1 cellular context compared by ENCODE assay signal in the genomic region with DNA sequence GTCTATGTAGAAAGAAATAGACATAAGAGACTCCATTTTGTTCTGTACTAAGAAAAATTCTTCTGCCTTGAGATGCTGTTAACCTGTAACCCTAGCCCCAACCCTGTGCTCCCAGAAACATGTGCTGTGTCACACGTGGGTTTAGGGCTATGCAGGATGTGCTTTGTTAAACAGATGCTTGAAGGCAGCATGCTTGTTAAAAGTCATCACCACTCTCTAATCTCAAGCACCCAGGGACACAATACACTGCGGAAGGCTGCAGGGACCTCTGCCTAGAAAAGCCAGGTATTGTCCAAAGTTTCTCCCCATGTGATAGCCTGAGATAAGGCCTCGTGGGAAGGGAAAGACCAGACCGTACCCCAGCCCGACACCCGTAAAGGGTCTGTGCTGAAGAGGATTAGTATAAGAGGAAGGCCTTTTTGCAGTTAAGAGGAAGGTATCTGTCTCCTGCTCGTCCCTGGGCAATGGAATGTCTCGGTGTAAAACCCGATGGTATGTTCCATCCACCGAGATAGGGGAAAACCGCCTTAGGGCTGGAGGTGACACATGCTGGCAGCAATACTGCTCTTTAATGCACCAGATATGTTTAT.
TF ChIP-seq lines count a peak whose summit lies in the region.

No MANE protein-coding gene starts in this region.

TF ChIP-seq in HepG2, 621 proteins besides CTCF, POLR2A, EP300 and RAD21:
- TF ChIP-seq, protein P1, sequence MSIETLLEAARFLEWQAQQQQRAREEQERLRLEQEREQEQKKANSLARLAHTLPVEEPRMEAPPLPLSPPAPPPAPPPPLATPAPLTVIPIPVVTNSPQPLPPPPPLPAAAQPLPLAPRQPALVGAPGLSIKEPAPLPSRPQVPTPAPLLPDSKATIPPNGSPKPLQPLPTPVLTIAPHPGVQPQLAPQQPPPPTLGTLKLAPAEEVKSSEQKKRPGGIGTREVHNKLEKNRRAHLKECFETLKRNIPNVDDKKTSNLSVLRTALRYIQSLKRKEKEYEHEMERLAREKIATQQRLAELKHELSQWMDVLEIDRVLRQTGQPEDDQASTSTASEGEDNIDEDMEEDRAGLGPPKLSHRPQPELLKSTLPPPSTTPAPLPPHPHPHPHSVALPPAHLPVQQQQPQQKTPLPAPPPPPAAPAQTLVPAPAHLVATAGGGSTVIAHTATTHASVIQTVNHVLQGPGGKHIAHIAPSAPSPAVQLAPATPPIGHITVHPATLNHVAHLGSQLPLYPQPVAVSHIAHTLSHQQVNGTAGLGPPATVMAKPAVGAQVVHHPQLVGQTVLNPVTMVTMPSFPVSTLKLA (IDR thresholded peaks at IDR 0.05), result peak; percentile 51
